In genomic region chr17:58112970-58113631, GRCh38 we compare ENCODE assay signal across 8 cellular contexts. TPM values are rescaled to one million over a fixed set of nuclear protein-coding genes. Genes with fewer than 3 reads are reported as not detected.
DNase-seq lines count a peak whose midpoint lies in the region; ATAC-seq and TF ChIP-seq lines count a peak whose summit lies in the region.

No MANE protein-coding gene starts in this region.

- H3K36me3 ChIP-seq in psoas muscle (ENCODE audit: insufficient read depth in 1 of 2, low read depth in 1 of 2), result no peaks in the 10 kb centered on the region
- H3K36me3 ChIP-seq in aorta (ENCODE audit: control insufficient read depth in 1 of 2, insufficient read depth in 2 of 2, low read length in 1 of 2), result no peaks in the 10 kb centered on the region

- no peaks in the 10 kb centered on the region for H3K9me3 Mint-ChIP-seq in activated naive CD4-positive, alpha-beta T cell treated with anti-CD3 and anti-CD28 coated beads, Interleukin-2, amount 50 U/mL, for 72 hours

- H3K9me3 ChIP-seq in psoas muscle (no peaks in the 10 kb centered on the region), aorta (ENCODE audit: control insufficient read depth, low read length) (no peaks in the 10 kb centered on the region)

- TF ChIP-seq CTCF in psoas muscle (IDR thresholded peaks at IDR 0.05), result peak; percentile 94

- DNase-seq in GM04504 (ENCODE audit: low read depth), result peak; percentile 36
- peak; percentile 58 for DNase-seq in NCI-H128 (lab: John Stamatoyannopoulos, UW; ENCODE audit: unreplicated experiment)
- peak; percentile 38 for DNase-seq in SKM-1 treated with dmso at 0.1 percent for 144 hours (lab: John Stamatoyannopoulos, UW; ENCODE audit: unreplicated experiment)
- peak; percentile 73 to 90 for DNase-seq in activated naive CD4-positive, alpha-beta T cell treated with anti-CD3 and anti-CD28 coated beads, Interleukin-2, amount 50 U/mL, for 72 hours (ENCODE audit: low spot score in 2 of 2)
- DNase-seq in Right ventricle myocardium superior, result peak; percentile 82
- peak; percentile 68 to 84 for DNase-seq in psoas muscle
- peak; percentile 77 to 89 for DNase-seq in aorta

- H3K27me3 ChIP-seq in psoas muscle (ENCODE audit: insufficient read depth in 3 of 3, low read length in 2 of 3) (peaks cover 0 to 4% (median 0%) of the 10 kb centered on the region in 3 donors), aorta (ENCODE audit: control insufficient read depth in 1 of 2, insufficient read depth in 2 of 2, low read length in 1 of 2) (no peaks in the 10 kb centered on the region)

- WGBS in psoas muscle, 3 donors, result 30 to 32% (median 30%) methylated on average over 17 of the region's 17 CpGs
- 25 to 26% methylated on average over 17 of the region's 17 CpGs for WGBS in aorta, 2 donors

- intact Hi-C loops in Right ventricle myocardium superior (cut with DNase I), result loop anchor here (5.0 to 10.0 kb wide), 3 partner anchors 106 to 978 kb away; partner anchors contain the start of gene SRSF1
- intact Hi-C loops in psoas muscle (cut with DNase I), result loop anchor here (5.0 to 10.0 kb wide), 3 partner anchors 106 to 978 kb away; partner anchors contain the start of genes MRPS23 (in 1 of the 2) and SRSF1 (in 1 of the 2)
- intact Hi-C loops in aorta (cut with DNase I), result loop anchor here (5.0 to 10.0 kb wide), 5 partner anchors 98 to 978 kb away; partner anchors contain the start of genes MRPS23 (in 1 of the 2) and SRSF1 (in 1 of the 2)

- H3K4me3 ChIP-seq in psoas muscle, result no peak overlapping the region
- H3K4me3 ChIP-seq in aorta (ENCODE audit: low read length in 2 of 2), result no peak overlapping the region

- H3K27ac ChIP-seq in psoas muscle (no peak overlapping the region), aorta (ENCODE audit: low read depth in 1 of 2, low read length in 2 of 2) (no peak overlapping the region)

- H3K36me3 Mint-ChIP-seq in activated naive CD4-positive, alpha-beta T cell treated with anti-CD3 and anti-CD28 coated beads, Interleukin-2, amount 50 U/mL, for 72 hours, result no peaks in the 10 kb centered on the region

- peak; percentile 88 to 93 for ATAC-seq in activated naive CD4-positive, alpha-beta T cell treated with anti-CD3 and anti-CD28 coated beads, Interleukin-2, amount 50 U/mL, for 72 hours
- ATAC-seq in Right ventricle myocardium superior (ENCODE audit: poor library complexity), result peak; percentile 95
- ATAC-seq in psoas muscle, result peak; percentile 88 to 97 (median 92)
- peak; percentile 86 for ATAC-seq in aorta (ENCODE audit: low FRiP score)
- ATAC-seq in GM21717 (IDR thresholded peaks at IDR 0.05; ENCODE audit: unreplicated experiment), result no peak

- H3K27ac Mint-ChIP-seq in activated naive CD4-positive, alpha-beta T cell treated with anti-CD3 and anti-CD28 coated beads, Interleukin-2, amount 50 U/mL, for 72 hours, result no peak overlapping the region

- H3K4me1 ChIP-seq in psoas muscle (no peaks in the 10 kb centered on the region), aorta (ENCODE audit: control insufficient read depth in 1 of 2, insufficient read depth in 2 of 2, low read length in 2 of 2) (no peaks in the 10 kb centered on the region)

RNA-seq across cellular contexts. Expression of gene DYNLL2, which starts 29.9 kb away (rescaled TPM):
- 10 to 100 TPM; 24.3 to 25.5 TPM for total RNA-seq in activated naive CD4-positive, alpha-beta T cell treated with anti-CD3 and anti-CD28 coated beads, Interleukin-2, amount 50 U/mL, for 72 hours
- total RNA-seq in Right ventricle myocardium superior (81.5 TPM), psoas muscle (10 to 100 TPM; 45.5 to 51.1 (median 47.2) TPM), aorta (10 to 100 TPM; 29.3 to 35.7 TPM)
- polyA plus RNA-seq in psoas muscle (10 to 100 TPM; 28.9 to 84.3 (median 44.0) TPM), aorta (10 to 100 TPM; 17.5 to 56.0 TPM)

RNA-seq across cellular contexts. Expression of gene OR4D1, which starts 35.1 kb away (rescaled TPM):
- total RNA-seq in activated naive CD4-positive, alpha-beta T cell treated with anti-CD3 and anti-CD28 coated beads, Interleukin-2, amount 50 U/mL, for 72 hours, result under 1 TPM; 0.18 to 0.30 TPM
- not detected for total RNA-seq in Right ventricle myocardium superior
- total RNA-seq in psoas muscle, result not detected
- under 1 TPM in 2 of 3 donors, not detected in 1; 0.03 TPM for polyA plus RNA-seq in psoas muscle
- total RNA-seq in aorta, result not detected
- not detected for polyA plus RNA-seq in aorta

RNA-seq across cellular contexts. Expression of gene OR4D2, which starts 53.7 kb away (rescaled TPM):
- not detected for total RNA-seq in activated naive CD4-positive, alpha-beta T cell treated with anti-CD3 and anti-CD28 coated beads, Interleukin-2, amount 50 U/mL, for 72 hours
- total RNA-seq in Right ventricle myocardium superior, result not detected
- total RNA-seq in psoas muscle, result not detected
- not detected for polyA plus RNA-seq in psoas muscle
- not detected for total RNA-seq in aorta
- not detected for polyA plus RNA-seq in aorta
